ENCODE assay signal across 16 cellular contexts in genomic region chr13:31866099-31866498, GRCh38.
DNase-seq lines count a peak whose midpoint lies in the region; ATAC-seq and TF ChIP-seq lines count a peak whose summit lies in the region.
"Had no signal": no experiment of that assay in that cellular context is flagged by ENCODE, and none has a peak within 500 bp of the region (broad histone marks: within the 10 kb centered on the region; RNA-seq: fewer than 3 reads in every experiment).

No MANE protein-coding gene starts in this region.

- H3K27ac Mint-ChIP-seq in glutamatergic neuron (ENCODE audit: unreplicated experiment) = peak overlapping the region; percentile 83
- H3K27ac Mint-ChIP-seq in natural killer cell treated with Interleukin-12 subunit alpha and Interleukin-12 subunit beta and Interleukin-15 and Interleukin-18, amount 100 ng/mL, for 72 hours = peak overlapping the region in 1 of 2 donors; percentile 8
- H3K27ac Mint-ChIP-seq: B cell; CD4-positive, alpha-beta T cell; CD8-positive, alpha-beta T cell had no signal

- DNase-seq in SK-N-SH = no peak
- no peak for DNase-seq in glutamatergic neuron
- DNase-seq in natural killer cell treated with Interleukin-12 subunit alpha and Interleukin-12 subunit beta and Interleukin-15 and Interleukin-18, amount 100 ng/mL, for 72 hours (ENCODE audit: low spot score) = no peak
- DNase-seq in dorsolateral prefrontal cortex = no peak
- DNase-seq in head of caudate nucleus = no peak
- DNase-seq: Caco-2; Calu3; CD4-positive, alpha-beta T cell; CD8-positive, alpha-beta T cell; DMS79 treated with DMSO at 0.1 percent for 48 hours had no signal

- POLR2A ChIA-PET in SK-N-SH (lab: Yijun Ruan, JAX) = no interaction called here

- no peak for ATAC-seq in SK-N-SH treated with all-trans-retinoic acid at 6 μM for 48 hours
- peak; percentile 65 to 71 for ATAC-seq in natural killer cell treated with Interleukin-12 subunit alpha and Interleukin-12 subunit beta and Interleukin-15 and Interleukin-18, amount 100 ng/mL, for 72 hours
- ATAC-seq: A549; CD8-positive, alpha-beta T cell had no signal

- H3K4me1 ChIP-seq in SK-N-SH (ENCODE audit: control insufficient read depth in 1 of 2, insufficient read depth in 2 of 2, low read depth in 1 of 2, low read length in 1 of 2) = peaks cover 0 to 12% of the 10 kb centered on the region in 2 experiments; a peak in 2 of 4 replicates
- H3K4me1 ChIP-seq: A549, Caco-2 had no signal

- H3K27ac ChIP-seq in SK-N-SH (ENCODE audit: low read depth in 2 of 2, low read length in 1 of 2) (peak overlapping the region in 1 of 2 experiments; percentile 95; a peak in 1 of 4 replicates), dorsolateral prefrontal cortex (no peak overlapping the region)
- H3K27ac ChIP-seq: 22Rv1; A549; BLaER1 treated with 17β-estradiol and CSF1 and Interleukin-3, amounts not matched to agents 10 nM and 100 nM; C4-2B had no signal

- CTCF ChIA-PET in SK-N-SH (lab: Yijun Ruan, JAX) = interaction anchor here (1.6 kb wide), 1 partner anchor 44 kb away, joined by 6 read pairs; no protein-coding TSS in a partner anchor

- H3K9ac ChIP-seq in SK-N-SH = no peak overlapping the region
- H3K9ac ChIP-seq: BLaER1 treated with 17β-estradiol and CSF1 and Interleukin-3, amounts not matched to agents 10 nM and 100 nM had no signal

- no peaks in the 10 kb centered on the region for H3K79me2 ChIP-seq in SK-N-SH (ENCODE audit: insufficient read depth)

- TF ChIP-seq RAD21 in SK-N-SH (IDR thresholded peaks at IDR 0.05; ENCODE audit: low read length) = no peak

- H3K36me3 Mint-ChIP-seq in glutamatergic neuron (ENCODE audit: unreplicated experiment) = no peaks in the 10 kb centered on the region
- no peaks in the 10 kb centered on the region for H3K36me3 Mint-ChIP-seq in natural killer cell treated with Interleukin-12 subunit alpha and Interleukin-12 subunit beta and Interleukin-15 and Interleukin-18, amount 100 ng/mL, for 72 hours
- H3K36me3 Mint-ChIP-seq: CD8-positive, alpha-beta T cell had no signal

- H3K4me3 Mint-ChIP-seq in glutamatergic neuron (ENCODE audit: unreplicated experiment) = no peak overlapping the region
- H3K4me3 Mint-ChIP-seq in natural killer cell treated with Interleukin-12 subunit alpha and Interleukin-12 subunit beta and Interleukin-15 and Interleukin-18, amount 100 ng/mL, for 72 hours = no peak overlapping the region
- H3K4me3 Mint-ChIP-seq: B cell; CD4-positive, alpha-beta T cell; CD8-positive, alpha-beta T cell had no signal

- H3K27me3 ChIP-seq in SK-N-SH (ENCODE audit: insufficient read depth) (no peaks in the 10 kb centered on the region), dorsolateral prefrontal cortex (peaks cover 0 to 3% (median 0%) of the 10 kb centered on the region in 45 donors)
- H3K27me3 ChIP-seq: BLaER1 treated with 17β-estradiol and CSF1 and Interleukin-3, amounts not matched to agents 10 nM and 100 nM had no signal

- H2AFZ ChIP-seq in SK-N-SH (ENCODE audit: low read depth) = 0 out of 2 replicates have a peak overlapping the region, but pooled peaks have one; percentile 21

- intact Hi-C loops in dorsolateral prefrontal cortex (cut with DNase I) = no loop called here
- intact Hi-C loops in head of caudate nucleus (cut with DNase I) = no loop called here

- no peaks in the 10 kb centered on the region for H4K20me1 ChIP-seq in SK-N-SH (ENCODE audit: insufficient read depth)
- H4K20me1 ChIP-seq: BLaER1 treated with 17β-estradiol and CSF1 and Interleukin-3, amounts not matched to agents 10 nM and 100 nM had no signal

- no peak overlapping the region for H3K4me3 ChIP-seq in SK-N-SH (ENCODE audit: low read depth in 2 of 2, low read length in 1 of 2)
- no peak overlapping the region for H3K4me3 ChIP-seq in dorsolateral prefrontal cortex
- H3K4me3 ChIP-seq: A549; BLaER1 treated with 17β-estradiol and CSF1 and Interleukin-3, amounts not matched to agents 10 nM and 100 nM had no signal

- H3F3A ChIP-seq in SK-N-SH (replicated peaks; ENCODE audit: insufficient read depth) = no peaks in the 10 kb centered on the region

- TF ChIP-seq EP300 in SK-N-SH (IDR thresholded peaks at IDR 0.05; ENCODE audit: borderline replicate concordance in 1 of 2, low read depth in 1 of 2, low read length in 1 of 2) = no peak

- H3K4me1 Mint-ChIP-seq in glutamatergic neuron (ENCODE audit: low read depth, unreplicated experiment) = peaks cover 21% of the 10 kb centered on the region
- H3K4me1 Mint-ChIP-seq in natural killer cell treated with Interleukin-12 subunit alpha and Interleukin-12 subunit beta and Interleukin-15 and Interleukin-18, amount 100 ng/mL, for 72 hours (ENCODE audit: low read depth in 2 of 2) = peaks cover 15 to 16% of the 10 kb centered on the region in 2 donors

- H3K4me2 ChIP-seq in SK-N-SH = no peak overlapping the region
- H3K4me2 ChIP-seq: A549; BLaER1 treated with 17β-estradiol and CSF1 and Interleukin-3, amounts not matched to agents 10 nM and 100 nM had no signal

- H3K9me2 ChIP-seq in SK-N-SH = no peaks in the 10 kb centered on the region

- H3K9me3 ChIP-seq in SK-N-SH = no peaks in the 10 kb centered on the region
- H3K9me3 ChIP-seq: A549; BLaER1 treated with 17β-estradiol and CSF1 and Interleukin-3, amounts not matched to agents 10 nM and 100 nM; Caco-2 had no signal

- H3K9me3 Mint-ChIP-seq in glutamatergic neuron (ENCODE audit: unreplicated experiment) = peaks cover 7% of the 10 kb centered on the region
- H3K9me3 Mint-ChIP-seq in natural killer cell treated with Interleukin-12 subunit alpha and Interleukin-12 subunit beta and Interleukin-15 and Interleukin-18, amount 100 ng/mL, for 72 hours = no peaks in the 10 kb centered on the region

- H3K36me3 ChIP-seq in SK-N-SH (replicated peaks in 1 of 2; ENCODE audit: control insufficient read depth in 1 of 2, insufficient read depth in 2 of 2, low read length in 1 of 2) = no peaks in the 10 kb centered on the region
- H3K36me3 ChIP-seq: BLaER1 treated with 17β-estradiol and CSF1 and Interleukin-3, amounts not matched to agents 10 nM and 100 nM had no signal

- TF ChIP-seq CTCF in SK-N-SH (IDR thresholded peaks at IDR 0.05) = no peak
- TF ChIP-seq CTCF in glutamatergic neuron (IDR thresholded peaks at IDR 0.05; ENCODE audit: partially characterized antibody, unreplicated experiment) = no peak
- TF ChIP-seq CTCF in dorsolateral prefrontal cortex (IDR thresholded peaks at IDR 0.05 in 54 of 56, conservative IDR thresholded peaks at IDR 0.05 in 2 of 56; ENCODE audit: low read depth in 1 of 56, partially characterized antibody in 56 of 56) = no peak

- H3K27me3 Mint-ChIP-seq in glutamatergic neuron (ENCODE audit: unreplicated experiment) = peaks cover 6% of the 10 kb centered on the region
- no peaks in the 10 kb centered on the region for H3K27me3 Mint-ChIP-seq in natural killer cell treated with Interleukin-12 subunit alpha and Interleukin-12 subunit beta and Interleukin-15 and Interleukin-18, amount 100 ng/mL, for 72 hours
- H3K27me3 Mint-ChIP-seq: B cell; CD4-positive, alpha-beta T cell had no signal

TF ChIP-seq in SK-N-SH, 30 proteins besides CTCF, POLR2A, EP300 and RAD21 (continues in another document):
- TF ChIP-seq FOXJ3 (CRISPR knock-in tag; IDR thresholded peaks at IDR 0.05) (no peak), RCOR1 (IDR thresholded peaks at IDR 0.05; ENCODE audit: low read length) (no peak), POLR2AphosphoS5 (IDR thresholded peaks at IDR 0.05; ENCODE audit: low read depth, low read length) (no peak), EZH2phosphoT487 (IDR thresholded peaks at IDR 0.05; ENCODE audit: borderline replicate concordance, low read depth) (no peak), MAX (IDR thresholded peaks at IDR 0.05; ENCODE audit: low read depth) (no peak), GATA2 (CRISPR knock-in tag; IDR thresholded peaks at IDR 0.05) (no peak), NRF1 (IDR thresholded peaks at IDR 0.05; ENCODE audit: low read depth, low read length) (no peak), TEAD4 (IDR thresholded peaks at IDR 0.05; ENCODE audit: borderline replicate concordance, insufficient read depth) (no peak)
- TF ChIP-seq, protein P1, sequence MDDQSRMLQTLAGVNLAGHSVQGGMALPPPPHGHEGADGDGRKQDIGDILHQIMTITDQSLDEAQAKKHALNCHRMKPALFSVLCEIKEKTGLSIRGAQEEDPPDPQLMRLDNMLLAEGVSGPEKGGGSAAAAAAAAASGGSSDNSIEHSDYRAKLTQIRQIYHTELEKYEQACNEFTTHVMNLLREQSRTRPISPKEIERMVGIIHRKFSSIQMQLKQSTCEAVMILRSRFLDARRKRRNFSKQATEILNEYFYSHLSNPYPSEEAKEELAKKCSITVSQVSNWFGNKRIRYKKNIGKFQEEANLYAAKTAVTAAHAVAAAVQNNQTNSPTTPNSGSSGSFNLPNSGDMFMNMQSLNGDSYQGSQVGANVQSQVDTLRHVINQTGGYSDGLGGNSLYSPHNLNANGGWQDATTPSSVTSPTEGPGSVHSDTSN (IDR thresholded peaks at IDR 0.05) = no peak

TF ChIP-seq in SK-N-SH treated with all-trans-retinoic acid at 6 μM for 48 hours, 23 proteins besides CTCF, POLR2A, EP300 and RAD21:
- TF ChIP-seq, protein P2, sequence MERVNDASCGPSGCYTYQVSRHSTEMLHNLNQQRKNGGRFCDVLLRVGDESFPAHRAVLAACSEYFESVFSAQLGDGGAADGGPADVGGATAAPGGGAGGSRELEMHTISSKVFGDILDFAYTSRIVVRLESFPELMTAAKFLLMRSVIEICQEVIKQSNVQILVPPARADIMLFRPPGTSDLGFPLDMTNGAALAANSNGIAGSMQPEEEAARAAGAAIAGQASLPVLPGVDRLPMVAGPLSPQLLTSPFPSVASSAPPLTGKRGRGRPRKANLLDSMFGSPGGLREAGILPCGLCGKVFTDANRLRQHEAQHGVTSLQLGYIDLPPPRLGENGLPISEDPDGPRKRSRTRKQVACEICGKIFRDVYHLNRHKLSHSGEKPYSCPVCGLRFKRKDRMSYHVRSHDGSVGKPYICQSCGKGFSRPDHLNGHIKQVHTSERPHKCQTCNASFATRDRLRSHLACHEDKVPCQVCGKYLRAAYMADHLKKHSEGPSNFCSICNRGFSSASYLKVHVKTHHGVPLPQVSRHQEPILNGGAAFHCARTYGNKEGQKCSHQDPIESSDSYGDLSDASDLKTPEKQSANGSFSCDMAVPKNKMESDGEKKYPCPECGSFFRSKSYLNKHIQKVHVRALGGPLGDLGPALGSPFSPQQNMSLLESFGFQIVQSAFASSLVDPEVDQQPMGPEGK (CRISPR knock-in tag; IDR thresholded peaks at IDR 0.05; ENCODE audit: borderline replicate concordance) = no peak
